Comparison of ENCODE assay signal across 30 cellular contexts in genomic region chr3:40768536-40768935, GRCh38.
DNase-seq lines count a peak whose midpoint lies in the region; ATAC-seq and TF ChIP-seq lines count a peak whose summit lies in the region.
"Had no signal": no experiment of that assay in that cellular context is flagged by ENCODE, and none has a peak within 500 bp of the region (broad histone marks: within the 10 kb centered on the region; RNA-seq: fewer than 3 reads in every experiment).

No MANE protein-coding gene starts in this region.

- H3K27me3 ChIP-seq in GM23338 (ENCODE audit: insufficient read depth) = no peaks in the 10 kb centered on the region
- H3K27me3 ChIP-seq: BLaER1 treated with 17β-estradiol and CSF1 and Interleukin-3, amounts not matched to agents 10 nM and 100 nM; ovary; right atrium auricular region; tibial artery had no signal

- H3K9me3 Mint-ChIP-seq in GM23338 = peaks cover 5% of the 10 kb centered on the region; the same call in 1 of the 3 replicates
- H3K9me3 Mint-ChIP-seq: activated CD4-positive, alpha-beta memory T cell treated with anti-CD3 and anti-CD28 coated beads, Interleukin-2, amount 10 ng/mL, durations not matched to agents 7 days and 5 days; activated naive CD8-positive, alpha-beta T cell treated with anti-CD3 and anti-CD28 coated beads for 36 hours; IgD-negative memory B cell; natural killer cell treated with Interleukin-12 subunit alpha and Interleukin-12 subunit beta and Interleukin-15 and Interleukin-18, amount 100 ng/mL, for 72 hours had no signal

- H3F3A ChIP-seq in GM23338 (replicated peaks; ENCODE audit: low read depth) = no peaks in the 10 kb centered on the region

- ATAC-seq in GM23338 (no peak), omental fat pad (ENCODE audit: low FRiP score) (peak; percentile 57), GM21528 (IDR thresholded peaks at IDR 0.05; ENCODE audit: low FRiP score, unreplicated experiment) (no peak)
- ATAC-seq: natural killer cell treated with Interleukin-12 subunit alpha and Interleukin-12 subunit beta and Interleukin-15 and Interleukin-18, amount 100 ng/mL, for 72 hours; stimulated activated naive CD8-positive, alpha-beta T cell treated with anti-CD3 and anti-CD28 coated beads, Interleukin-15, amount 100 ng/mL, for 72 hours had no signal

- no peak overlapping the region for H3K4me2 ChIP-seq in GM23338

- no peak overlapping the region for H3K27ac Mint-ChIP-seq in GM23338
- H3K27ac Mint-ChIP-seq: activated CD4-positive, alpha-beta memory T cell treated with anti-CD3 and anti-CD28 coated beads, Interleukin-2, amount 10 ng/mL, durations not matched to agents 7 days and 5 days; activated naive CD8-positive, alpha-beta T cell treated with anti-CD3 and anti-CD28 coated beads for 36 hours; IgD-negative memory B cell; natural killer cell treated with Interleukin-12 subunit alpha and Interleukin-12 subunit beta and Interleukin-15 and Interleukin-18, amount 100 ng/mL, for 72 hours; stimulated activated naive CD8-positive, alpha-beta T cell treated with anti-CD3 and anti-CD28 coated beads, Interleukin-15, amount 100 ng/mL, for 72 hours had no signal

- H2AFZ ChIP-seq in GM23338 = 0 out of 2 replicates have a peak overlapping the region, but pooled peaks have one; percentile 23

- no peaks in the 10 kb centered on the region for H4K20me1 ChIP-seq in GM23338 (replicated peaks; ENCODE audit: insufficient read depth)
- H4K20me1 ChIP-seq: BLaER1 treated with 17β-estradiol and CSF1 and Interleukin-3, amounts not matched to agents 10 nM and 100 nM had no signal

- H3K4me3 Mint-ChIP-seq in GM23338 = no peak overlapping the region
- H3K4me3 Mint-ChIP-seq: activated CD4-positive, alpha-beta memory T cell treated with anti-CD3 and anti-CD28 coated beads, Interleukin-2, amount 10 ng/mL, durations not matched to agents 7 days and 5 days; activated naive CD8-positive, alpha-beta T cell treated with anti-CD3 and anti-CD28 coated beads for 36 hours; IgD-negative memory B cell; natural killer cell treated with Interleukin-12 subunit alpha and Interleukin-12 subunit beta and Interleukin-15 and Interleukin-18, amount 100 ng/mL, for 72 hours; stimulated activated naive CD8-positive, alpha-beta T cell treated with anti-CD3 and anti-CD28 coated beads, Interleukin-15, amount 100 ng/mL, for 72 hours had no signal

- no peaks in the 10 kb centered on the region for H3K36me3 ChIP-seq in GM23338 (ENCODE audit: insufficient read depth)
- H3K36me3 ChIP-seq: BLaER1 treated with 17β-estradiol and CSF1 and Interleukin-3, amounts not matched to agents 10 nM and 100 nM; HAP-1; ovary; right atrium auricular region; tibial artery had no signal

- H3K4me1 ChIP-seq in GM23338 (ENCODE audit: insufficient read depth) = no peaks in the 10 kb centered on the region
- H3K4me1 ChIP-seq: HAP-1 had no signal

- peaks cover 7% of the 10 kb centered on the region for H3K9me2 ChIP-seq in GM23338 (ENCODE audit: insufficient read depth)

- no peak for TF ChIP-seq CTCF in GM23338 (conservative IDR thresholded peaks at IDR 0.05; ENCODE audit: low read depth in 2 of 2)
- no peak for TF ChIP-seq CTCF in fibroblast of villous mesenchyme (IDR thresholded peaks at IDR 0.05; ENCODE audit: insufficient read depth, low read depth, low read length)
- TF ChIP-seq CTCF in omental fat pad (IDR thresholded peaks at IDR 0.05) = no peak

- H3K4me3 ChIP-seq in GM23338 = no peak overlapping the region
- no peak overlapping the region for H3K4me3 ChIP-seq in fibroblast of villous mesenchyme (ENCODE audit: low read depth, low read length)
- H3K4me3 ChIP-seq: BLaER1 treated with 17β-estradiol and CSF1 and Interleukin-3, amounts not matched to agents 10 nM and 100 nM; HAP-1; ovary; right atrium auricular region; tibial artery had no signal

- no peak overlapping the region for H3K27ac ChIP-seq in GM23338 (ENCODE audit: low read depth)
- H3K27ac ChIP-seq: ovary, right atrium auricular region had no signal

- DNase-seq in GM23338 (ENCODE audit: low spot score) (no peak), amniotic epithelial cell (ENCODE audit: low read depth) (peak; percentile 72), fibroblast of villous mesenchyme (ENCODE audit: low read depth) (peak; percentile 57), omental fat pad (ENCODE audit: low spot score) (no peak), HuH-7.5 (ENCODE audit: low spot score) (no peak), NK-92 (lab: John Stamatoyannopoulos, UW; ENCODE audit: unreplicated experiment) (no peak)
- no peak for DNase-seq in stimulated activated naive CD4-positive, alpha-beta T cell treated with Interleukin-2 at 50 U/mL for 16 hours (lab: John Stamatoyannopoulos, UW)
- DNase-seq: activated CD4-positive, alpha-beta memory T cell treated with anti-CD3 and anti-CD28 coated beads, Interleukin-2, amount 10 ng/mL, durations not matched to agents 7 days and 5 days; activated CD4-positive, CD25-positive, alpha-beta regulatory T cell; activated effector memory CD4-positive, alpha-beta T cell treated with Interleukin-2 at 50 U/mL for 16 hours; activated naive CD8-positive, alpha-beta T cell treated with anti-CD3 and anti-CD28 coated beads for 36 hours; COR-L47; erythroblast; left cardiac atrium; mesendoderm; NCI-H1417 treated with DMSO at 0.1 percent for 48 hours; NCI-H2081 treated with DMSO at 0.1 percent for 48 hours; NCI-H446; OCI-M1; ovary; SHP77; stimulated activated naive CD8-positive, alpha-beta T cell treated with anti-CD3 and anti-CD28 coated beads, Interleukin-15, amount 100 ng/mL, for 72 hours; SW 1271; tibial artery had no signal

- H3K36me3 Mint-ChIP-seq in GM23338 (ENCODE audit: low read depth) = no peaks in the 10 kb centered on the region
- H3K36me3 Mint-ChIP-seq: activated naive CD8-positive, alpha-beta T cell treated with anti-CD3 and anti-CD28 coated beads for 36 hours; IgD-negative memory B cell; natural killer cell treated with Interleukin-12 subunit alpha and Interleukin-12 subunit beta and Interleukin-15 and Interleukin-18, amount 100 ng/mL, for 72 hours had no signal

- H3K27me3 Mint-ChIP-seq in GM23338 (ENCODE audit: insufficient read depth, low read depth, poor library complexity) = peaks cover 4% of the 10 kb centered on the region
- H3K27me3 Mint-ChIP-seq: activated CD4-positive, alpha-beta memory T cell treated with anti-CD3 and anti-CD28 coated beads, Interleukin-2, amount 10 ng/mL, durations not matched to agents 7 days and 5 days; IgD-negative memory B cell had no signal

- H3K4me1 Mint-ChIP-seq in GM23338 = no peaks in the 10 kb centered on the region

- H3K79me2 ChIP-seq in GM23338 (replicated peaks; ENCODE audit: insufficient read depth) = no peaks in the 10 kb centered on the region

TF ChIP-seq in GM23338, 12 proteins besides CTCF, POLR2A, EP300 and RAD21:
- no peak for TF ChIP-seq JUNB (IDR thresholded peaks at IDR 0.05; ENCODE audit: unreplicated experiment)
- TF ChIP-seq EZH2phosphoT487 (IDR thresholded peaks at IDR 0.05; ENCODE audit: unreplicated experiment) = no peak

Comparison
In these comparisons a context has a peak if more than half of its experiments do, and no peak if none do; other contexts are left out.
1. DNase-seq: peak in amniotic epithelial cell (single experiment) and fibroblast of villous mesenchyme (single experiment); none in GM23338 (single experiment), omental fat pad (single experiment), stimulated activated naive CD4-positive, alpha-beta T cell treated with Interleukin-2 at 50 U/mL for 16 hours (single experiment), HuH-7.5 (single experiment) and NK-92 (single experiment).